ENCODE assay signal across 14 cellular contexts in the genomic region with DNA sequence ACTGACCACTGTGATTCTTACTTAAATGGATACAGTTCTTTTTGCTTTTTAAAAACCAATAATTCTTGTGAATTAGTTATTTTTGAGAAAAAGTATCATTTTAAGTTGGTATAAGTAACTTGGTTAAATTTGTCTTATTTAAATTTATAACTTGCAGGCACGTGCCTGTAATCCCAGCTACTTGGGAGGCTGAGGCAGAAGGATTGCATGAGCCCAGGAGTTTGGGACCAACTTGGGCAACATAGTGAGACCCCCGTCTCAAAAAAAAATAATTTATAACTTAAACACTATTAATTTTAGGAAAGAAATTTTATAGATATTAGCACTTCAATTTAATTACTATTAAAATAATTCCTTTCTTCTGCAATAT. TPM values are rescaled to one million over a fixed set of nuclear protein-coding genes. Genes with fewer than 3 reads are reported as not detected.
DNase-seq lines count a peak whose midpoint lies in the region; ATAC-seq and TF ChIP-seq lines count a peak whose summit lies in the region.
"Had no signal": no experiment of that assay in that cellular context is flagged by ENCODE, and none has a peak within 500 bp of the region (broad histone marks: within the 10 kb centered on the region; RNA-seq: fewer than 3 reads in every experiment).

No MANE protein-coding gene starts in this region.

- H3K36me3 ChIP-seq in GM23248 (ENCODE audit: low read depth) (no peaks in the 10 kb centered on the region), adrenal gland (replicated peaks in 1 of 2) (peaks cover 0 to 7% of the 10 kb centered on the region in 2 donors), skeletal muscle satellite cell (ENCODE audit: insufficient read depth, low read length) (no peaks in the 10 kb centered on the region)
- H3K36me3 ChIP-seq: SJCRH30 had no signal

- in situ Hi-C loops in GM23248 (cut with MboI), result no loop called here

- WGBS in GM23248 (ENCODE audit: low coverage in 1 of 2, low lambda C conversion rate in 2 of 2, missing lambda C conversion rate in 2 of 2), 2 experiments, result 93 to 96% methylated on average over 2 of the region's 2 CpGs
- 25 to 58% (median 41%) methylated on average over 2 of the region's 2 CpGs for WGBS in adrenal gland, 4 donors

- DNase-seq in GM23248 (no peak), adrenal gland (no peak), foreskin fibroblast (no peak), Ammon's horn (ENCODE audit: low spot score) (no peak), NOMO-1 treated with DMSO at 0.1 percent for 48 hours (lab: John Stamatoyannopoulos, UW; ENCODE audit: unreplicated experiment) (no peak)
- no peak for DNase-seq in stimulated activated naive CD8-positive, alpha-beta T cell treated with anti-CD3 and anti-CD28 coated beads, Interleukin-15, Interleukin-2, amounts not matched to agents 100 U/mL and 50 U/mL, for 24 hours
- DNase-seq: activated T-cell treated with anti-CD3 and anti-CD28 coated beads, Interleukin-2, amount 50 U/mL, for 48 hours; NCI-H1048; NCI-H524; occipital lobe; SJCRH30; stimulated activated naive CD4-positive, alpha-beta T cell had no signal

- H3K4me3 ChIP-seq in GM23248, result peak overlapping the region; percentile 100
- H3K4me3 ChIP-seq in adrenal gland, result peak overlapping the region in 2 of 4 donors; percentile 80 to 94
- H3K4me3 ChIP-seq in foreskin fibroblast (ENCODE audit: low read depth in 1 of 2, low read length in 2 of 2), result peak overlapping the region; percentile 75 to 88
- H3K4me3 ChIP-seq in skeletal muscle satellite cell (ENCODE audit: low read length), result peak overlapping the region; percentile 75
- H3K4me3 ChIP-seq: SJCRH30 had no signal

- H3K27me3 ChIP-seq in GM23248 (replicated peaks; ENCODE audit: insufficient read depth) (no peaks in the 10 kb centered on the region), adrenal gland (no peaks in the 10 kb centered on the region), skeletal muscle satellite cell (ENCODE audit: control insufficient read depth, insufficient read depth, low read length) (no peaks in the 10 kb centered on the region)
- H3K27me3 ChIP-seq: SJCRH30 had no signal

- no peaks in the 10 kb centered on the region for H3F3A ChIP-seq in GM23248 (ENCODE audit: insufficient read depth)

- H3K4me2 ChIP-seq in GM23248 (ENCODE audit: unreplicated experiment), result peak overlapping the region; percentile 92
- H3K4me2 ChIP-seq in skeletal muscle satellite cell (ENCODE audit: low read length), result peak overlapping the region; percentile 92

- no peak overlapping the region for H2AFZ ChIP-seq in GM23248

- H3K9me3 ChIP-seq in GM23248 (ENCODE audit: low read depth) (no peaks in the 10 kb centered on the region), adrenal gland (replicated peaks in 1 of 3) (no peaks in the 10 kb centered on the region), skeletal muscle satellite cell (replicated peaks; ENCODE audit: low read length) (no peaks in the 10 kb centered on the region)
- H3K9me3 ChIP-seq: SJCRH30 had no signal

- no peak for TF ChIP-seq CTCF in adrenal gland (IDR thresholded peaks at IDR 0.05)
- no peak for TF ChIP-seq CTCF in foreskin fibroblast (IDR thresholded peaks at IDR 0.05; ENCODE audit: low read depth, low read length)

- H3K27ac ChIP-seq in GM23248 (no peak overlapping the region), adrenal gland (peak overlapping the region; percentile 58 to 97 (median 94))
- H3K27ac ChIP-seq: SJCRH30 had no signal

- H3K79me2 ChIP-seq in GM23248 (ENCODE audit: insufficient read depth), result peaks cover 100% of the 10 kb centered on the region

- intact Hi-C loops in adrenal gland (cut with DNase I), result loop anchor here in 1 of 2 donors (5.0 to 10.0 kb wide), 2 partner anchors 126 to 268 kb away; no protein-coding TSS in a partner anchor

- TF ChIP-seq POLR2A in adrenal gland (IDR thresholded peaks at IDR 0.05), result no peak

- H4K20me1 ChIP-seq in GM23248 (ENCODE audit: insufficient read depth), result no peaks in the 10 kb centered on the region

- H3K4me1 ChIP-seq in GM23248 (ENCODE audit: insufficient read depth), result peaks cover 37% of the 10 kb centered on the region
- peaks cover 5 to 38% of the 10 kb centered on the region in 2 donors for H3K4me1 ChIP-seq in adrenal gland (replicated peaks in 1 of 2)
- H3K4me1 ChIP-seq in skeletal muscle satellite cell (ENCODE audit: control insufficient read depth, insufficient read depth, low read length), result peaks cover 20% of the 10 kb centered on the region

- H3K9ac ChIP-seq in GM23248 (peak overlapping the region; percentile 90), skeletal muscle satellite cell (ENCODE audit: low read depth, low read length) (peak overlapping the region; percentile 87)

- ATAC-seq in HG02610 (IDR thresholded peaks at IDR 0.05; ENCODE audit: unreplicated experiment), result no peak
- ATAC-seq in stimulated activated naive CD8-positive, alpha-beta T cell treated with anti-CD3 and anti-CD28 coated beads, Interleukin-15, Interleukin-2, amounts not matched to agents 100 U/mL and 50 U/mL, for 24 hours, result no peak

- H3K9me2 ChIP-seq in GM23248 (ENCODE audit: insufficient read depth), result no peaks in the 10 kb centered on the region

RNA-seq across cellular contexts. Expression of a gene that starts 5.0 kb away (rescaled TPM):
- total RNA-seq in GM23248 (2014; rRNA removed; shearing (Covaris generic)), result 11.6 and 16.3 TPM in 2 replicates
- 4.4 and 6.2 TPM in 2 replicates for polyA plus RNA-seq in GM23248 (2016; fragmentation: Nextera tagmentation; extraction: Ambion mirVana)
- total RNA-seq in adrenal gland, result 100 to 1,000 TPM; 107 to 381 (median 155) TPM
- polyA plus RNA-seq in adrenal gland, result 10 to 100 TPM; 34.4 to 60.2 (median 42.9) TPM
- 9.9 and 12.0 TPM in 2 replicates for total RNA-seq in skeletal muscle satellite cell (2012; rRNA removed)
